ENCODE assay signal across 27 cellular contexts in the genomic region with DNA sequence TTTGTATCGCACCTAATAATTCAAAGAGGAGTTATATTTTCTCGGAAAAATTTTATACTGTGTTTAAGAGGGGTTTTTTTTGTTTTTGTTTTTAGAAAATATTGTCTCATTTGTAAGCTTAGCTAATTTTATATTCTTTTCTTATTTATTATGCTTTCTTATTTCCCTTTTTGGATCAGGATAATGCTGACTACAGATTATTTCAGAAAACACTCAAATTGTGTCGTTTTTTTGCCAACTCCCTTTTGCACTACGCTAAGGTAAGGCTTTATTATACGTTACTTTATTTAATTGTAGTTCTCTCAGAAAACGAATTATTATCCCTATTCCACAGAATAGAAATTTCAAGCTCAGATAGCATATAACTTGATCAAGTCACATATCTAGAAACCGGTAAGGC.
"Had no signal": no experiment of that assay in that cellular context is flagged by ENCODE, and none has a peak within 500 bp of the region (broad histone marks: within the 10 kb centered on the region; RNA-seq: fewer than 3 reads in every experiment).

No MANE protein-coding gene starts in this region.

- H3K27ac ChIP-seq: colonic mucosa, coronary artery, dorsolateral prefrontal cortex, epithelial cell of prostate, esophagus muscularis mucosa, esophagus squamous epithelium, foreskin keratinocyte, gastrocnemius medialis, gastroesophageal sphincter, heart left ventricle, heart right ventricle, hepatocyte had no signal

- H3K27me3 ChIP-seq: colonic mucosa, dorsolateral prefrontal cortex, esophagus muscularis mucosa, esophagus squamous epithelium, foreskin keratinocyte, gastrocnemius medialis, gastroesophageal sphincter, heart left ventricle, heart right ventricle, hepatocyte had no signal

- H3K4me3 ChIP-seq: colonic mucosa, coronary artery, dorsolateral prefrontal cortex, esophagus muscularis mucosa, esophagus squamous epithelium, gastrocnemius medialis, gastroesophageal sphincter, heart left ventricle, heart right ventricle, hepatocyte had no signal

- DNase-seq: colonic mucosa; cortex of kidney; dermis blood vessel endothelial cell; dorsolateral prefrontal cortex; effector CD4-positive, alpha-beta T cell; effector CD8-positive, alpha-beta T cell; effector memory CD4-positive, alpha-beta T cell; effector memory CD8-positive, alpha-beta T cell; endodermal cell; erythroblast; esophagus squamous epithelium; foreskin fibroblast; foreskin keratinocyte; foreskin melanocyte; gastrocnemius medialis; glutamatergic neuron; heart left ventricle; heart right ventricle had no signal

- H3K9me3 ChIP-seq: colonic mucosa, esophagus muscularis mucosa, esophagus squamous epithelium, gastrocnemius medialis, gastroesophageal sphincter, heart left ventricle, heart right ventricle had no signal

- ATAC-seq: effector memory CD8-positive, alpha-beta T cell; esophagus mucosa; foreskin keratinocyte; gastrocnemius medialis; gastroesophageal sphincter; heart left ventricle; heart right ventricle had no signal

- H3K4me2 ChIP-seq: hepatocyte had no signal

- H3K36me3 ChIP-seq: colonic mucosa, gastrocnemius medialis had no signal

- H3K4me1 ChIP-seq: colonic mucosa, esophagus muscularis mucosa, esophagus squamous epithelium, foreskin keratinocyte, gastrocnemius medialis, gastroesophageal sphincter, heart left ventricle, heart right ventricle had no signal

- FAIRE-seq: endometrium, endothelial cell of umbilical vein, frontal cortex had no signal

- H2AFZ ChIP-seq: hepatocyte had no signal

- H3K79me2 ChIP-seq: hepatocyte had no signal
